8 cellular contexts compared by ENCODE assay signal in the genomic region with DNA sequence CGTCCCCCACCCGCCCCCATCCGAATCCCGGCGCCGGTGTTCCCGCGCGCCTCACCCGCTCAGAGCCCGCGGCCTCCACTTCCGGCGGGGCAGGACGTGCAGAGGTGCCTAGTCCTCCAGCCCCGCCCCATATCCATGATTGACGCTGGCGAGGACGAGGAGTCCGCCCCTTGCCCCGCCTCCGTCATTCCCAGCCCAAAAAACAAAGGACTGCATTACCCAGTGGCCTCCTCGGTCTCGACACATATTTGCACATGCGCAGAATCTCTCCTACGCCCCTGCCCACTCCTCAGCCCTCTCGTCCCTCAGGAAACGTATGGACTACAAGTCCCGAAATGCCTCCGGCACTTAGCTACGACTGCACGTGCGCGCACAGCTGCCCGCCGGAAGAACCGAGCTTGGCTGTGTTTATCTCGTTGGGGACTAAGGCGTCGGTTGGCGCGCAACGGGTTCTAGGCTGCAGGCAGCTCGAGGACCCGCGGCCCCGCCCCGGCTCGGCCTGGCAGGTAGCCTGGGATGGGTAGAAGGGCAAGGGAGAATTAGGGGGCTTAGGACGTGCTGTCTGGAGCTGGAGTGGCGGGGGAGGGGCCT. TPM values are rescaled to one million over a fixed set of nuclear protein-coding genes. Genes with fewer than 3 reads are reported as not detected.
A peak's percentile ranks its signal among the peaks of the same experiment; 100 is the strongest.
DNase-seq lines count a peak whose midpoint lies in the region; ATAC-seq and TF ChIP-seq lines count a peak whose summit lies in the region.

A gene with protein sequence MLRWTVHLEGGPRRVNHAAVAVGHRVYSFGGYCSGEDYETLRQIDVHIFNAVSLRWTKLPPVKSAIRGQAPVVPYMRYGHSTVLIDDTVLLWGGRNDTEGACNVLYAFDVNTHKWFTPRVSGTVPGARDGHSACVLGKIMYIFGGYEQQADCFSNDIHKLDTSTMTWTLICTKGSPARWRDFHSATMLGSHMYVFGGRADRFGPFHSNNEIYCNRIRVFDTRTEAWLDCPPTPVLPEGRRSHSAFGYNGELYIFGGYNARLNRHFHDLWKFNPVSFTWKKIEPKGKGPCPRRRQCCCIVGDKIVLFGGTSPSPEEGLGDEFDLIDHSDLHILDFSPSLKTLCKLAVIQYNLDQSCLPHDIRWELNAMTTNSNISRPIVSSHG (plus strand): TSS at position 407 of the 591 bp plus-strand sequence. CDS start 2,944 bp downstream, outside the sequence.
A gene (minus strand): TSS at position 104 of the 591 bp plus-strand sequence. CDS start 133 bp downstream, outside the sequence.

- ATAC-seq in GM21717 (IDR thresholded peaks at IDR 0.05; ENCODE audit: unreplicated experiment), result peak; percentile 82

- H3K4me1 Mint-ChIP-seq in activated T-cell treated with anti-CD3 and anti-CD28 coated beads, Interleukin-2, amount 50 U/mL, for 24 hours (ENCODE audit: low read depth), result peaks cover 59% of the 10 kb centered on the region

- no peaks in the 10 kb centered on the region for H3K9me3 Mint-ChIP-seq in activated T-cell treated with anti-CD3 and anti-CD28 coated beads, Interleukin-2, amount 50 U/mL, for 24 hours

- peak within 1 kb of the TSS; percentile 90 for H3K4me3 ChIP-seq in epithelial cell of proximal tubule (ENCODE audit: low read depth, low read length)

- in situ Hi-C loops in KBM-7 (cut with MboI; ENCODE audit: low pct_unique_long_range_greater_than_20kb, low sequenced_read_pairs), result no loop called here

- H3K27ac Mint-ChIP-seq in activated T-cell treated with anti-CD3 and anti-CD28 coated beads, Interleukin-2, amount 50 U/mL, for 24 hours, result peak within 1 kb of the TSS; percentile 97

- peaks cover 81% of the 10 kb centered on the region for H3K36me3 Mint-ChIP-seq in activated T-cell treated with anti-CD3 and anti-CD28 coated beads, Interleukin-2, amount 50 U/mL, for 24 hours (ENCODE audit: low read depth)

- peak within 1 kb of the TSS; percentile 96 for H3K4me3 Mint-ChIP-seq in activated T-cell treated with anti-CD3 and anti-CD28 coated beads, Interleukin-2, amount 50 U/mL, for 24 hours

- peak; percentile 100 for DNase-seq in DMS153 treated with DMSO at 0.1 percent for 48 hours (lab: John Stamatoyannopoulos, UW; ENCODE audit: unreplicated experiment)
- peak; percentile 100 for DNase-seq in KBM-7
- DNase-seq in activated T-cell treated with anti-CD3 and anti-CD28 coated beads, Interleukin-2, amount 50 U/mL, for 24 hours, result peak; percentile 99
- peak; percentile 97 for DNase-seq in epithelial cell of proximal tubule (ENCODE audit: low read depth)
- DNase-seq in mucosa of gallbladder (ENCODE audit: low spot score), result peak; percentile 99
- DNase-seq in stimulated activated CD8-positive, alpha-beta memory T cell treated with anti-CD3 and anti-CD28 coated beads, Interleukin-4, amount 100 ng/mL, for 4 hours (ENCODE audit: low read depth in 2 of 2, low spot score in 1 of 2), result peak; percentile 97 to 98

- no peaks in the 10 kb centered on the region for H3K27me3 Mint-ChIP-seq in activated T-cell treated with anti-CD3 and anti-CD28 coated beads, Interleukin-2, amount 50 U/mL, for 24 hours

- no peak for TF ChIP-seq CTCF in epithelial cell of proximal tubule (conservative IDR thresholded peaks at IDR 0.05; ENCODE audit: low read depth, low read length)

TF ChIP-seq in PFSK-1, 5 proteins besides CTCF, POLR2A, EP300 and RAD21:
- TF ChIP-seq, protein P1, sequence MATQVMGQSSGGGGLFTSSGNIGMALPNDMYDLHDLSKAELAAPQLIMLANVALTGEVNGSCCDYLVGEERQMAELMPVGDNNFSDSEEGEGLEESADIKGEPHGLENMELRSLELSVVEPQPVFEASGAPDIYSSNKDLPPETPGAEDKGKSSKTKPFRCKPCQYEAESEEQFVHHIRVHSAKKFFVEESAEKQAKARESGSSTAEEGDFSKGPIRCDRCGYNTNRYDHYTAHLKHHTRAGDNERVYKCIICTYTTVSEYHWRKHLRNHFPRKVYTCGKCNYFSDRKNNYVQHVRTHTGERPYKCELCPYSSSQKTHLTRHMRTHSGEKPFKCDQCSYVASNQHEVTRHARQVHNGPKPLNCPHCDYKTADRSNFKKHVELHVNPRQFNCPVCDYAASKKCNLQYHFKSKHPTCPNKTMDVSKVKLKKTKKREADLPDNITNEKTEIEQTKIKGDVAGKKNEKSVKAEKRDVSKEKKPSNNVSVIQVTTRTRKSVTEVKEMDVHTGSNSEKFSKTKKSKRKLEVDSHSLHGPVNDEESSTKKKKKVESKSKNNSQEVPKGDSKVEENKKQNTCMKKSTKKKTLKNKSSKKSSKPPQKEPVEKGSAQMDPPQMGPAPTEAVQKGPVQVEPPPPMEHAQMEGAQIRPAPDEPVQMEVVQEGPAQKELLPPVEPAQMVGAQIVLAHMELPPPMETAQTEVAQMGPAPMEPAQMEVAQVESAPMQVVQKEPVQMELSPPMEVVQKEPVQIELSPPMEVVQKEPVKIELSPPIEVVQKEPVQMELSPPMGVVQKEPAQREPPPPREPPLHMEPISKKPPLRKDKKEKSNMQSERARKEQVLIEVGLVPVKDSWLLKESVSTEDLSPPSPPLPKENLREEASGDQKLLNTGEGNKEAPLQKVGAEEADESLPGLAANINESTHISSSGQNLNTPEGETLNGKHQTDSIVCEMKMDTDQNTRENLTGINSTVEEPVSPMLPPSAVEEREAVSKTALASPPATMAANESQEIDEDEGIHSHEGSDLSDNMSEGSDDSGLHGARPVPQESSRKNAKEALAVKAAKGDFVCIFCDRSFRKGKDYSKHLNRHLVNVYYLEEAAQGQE (IDR thresholded peaks at IDR 0.05; ENCODE audit: insufficient read depth in 1 of 2, low read depth in 2 of 2, low read length in 2 of 2), result no peak
- peak; percentile 76 for TF ChIP-seq FOXP2 (optimal IDR thresholded peaks at IDR 0.05; ENCODE audit: borderline replicate concordance, extremely low read depth, extremely low read length, insufficient read depth)
- no peak for TF ChIP-seq SIN3A (IDR thresholded peaks at IDR 0.05; ENCODE audit: borderline replicate concordance, insufficient read depth, low read length)
- peak; percentile 65; the same call in 1 of the 2 replicates for TF ChIP-seq TAF1 (IDR thresholded peaks at IDR 0.05; ENCODE audit: borderline replicate concordance, insufficient read depth, low read length)
- peak; percentile 64 for TF ChIP-seq POLR2AphosphoS5 (IDR thresholded peaks at IDR 0.05; ENCODE audit: low read depth, low read length)

RNA-seq across cellular contexts. Expression of the first gene that starts in this region (rescaled TPM):
- polyA plus RNA-seq in PFSK-1 (2012; ENCODE audit: insufficient read length, low read depth), result 88.9 TPM
- 70.8 and 109 TPM in 2 replicates for total RNA-seq in epithelial cell of proximal tubule
- 93.8 TPM for total RNA-seq in mucosa of gallbladder

RNA-seq across cellular contexts. Expression of the second gene that starts in this region (rescaled TPM):
- 100 TPM for polyA plus RNA-seq in PFSK-1 (2012; ENCODE audit: insufficient read length, low read depth)
- 108 and 122 TPM in 2 replicates for total RNA-seq in epithelial cell of proximal tubule
- 66.3 TPM for total RNA-seq in mucosa of gallbladder

Comparison
In these comparisons a context has a peak if more than half of its experiments do, and no peak if none do; other contexts are left out.
1. Peak in every context shown above with its lines: DNase-seq, ATAC-seq and H3K4me3 ChIP-seq.